ENCODE assay signal across 25 cellular contexts in genomic region chr15:81783586-81783985, GRCh38.
"Had no signal": no experiment of that assay in that cellular context is flagged by ENCODE, and none has a peak within 500 bp of the region (broad histone marks: within the 10 kb centered on the region; RNA-seq: fewer than 3 reads in every experiment).

No MANE protein-coding gene starts in this region.

- ATAC-seq: gastrocnemius medialis; left lobe of liver; natural killer cell treated with Interleukin-12 subunit alpha and Interleukin-12 subunit beta and Interleukin-15 and Interleukin-18, amount 100 ng/mL, for 72 hours; right lobe of liver; stimulated activated naive B cell treated with anti-CD40 and anti-IgM and Interleukin-4, amounts not matched to agents 10 μg/mL and 1 μg/mL and 100 μg/mL, for 72 hours had no signal

- H3K27me3 Mint-ChIP-seq: progenitor cell of endocrine pancreas had no signal

- H3K27me3 ChIP-seq: neutrophil, transverse colon, vagina had no signal

- H3K27ac Mint-ChIP-seq: endodermal cell; memory B cell; natural killer cell treated with Interleukin-12 subunit alpha and Interleukin-12 subunit beta and Interleukin-15 and Interleukin-18, amount 100 ng/mL, for 72 hours; progenitor cell of endocrine pancreas; stimulated activated naive B cell treated with anti-CD40 and anti-IgM and Interleukin-4, amounts not matched to agents 10 μg/mL and 1 μg/mL and 100 μg/mL, for 72 hours; stimulated activated naive CD8-positive, alpha-beta T cell treated with anti-CD3 and anti-CD28 coated beads, Interleukin-15, Interleukin-2, amounts not matched to agents 100 ng/mL and 50 ng/mL, for 24 hours had no signal

- H3K4me1 Mint-ChIP-seq: memory B cell, naive B cell, neural crest cell had no signal

- H3K9me3 Mint-ChIP-seq: natural killer cell treated with Interleukin-12 subunit alpha and Interleukin-12 subunit beta and Interleukin-15 and Interleukin-18, amount 100 ng/mL, for 72 hours; stimulated activated naive B cell treated with anti-CD40 and anti-IgM and Interleukin-4, amounts not matched to agents 10 μg/mL and 1 μg/mL and 100 μg/mL, for 72 hours; stimulated activated naive CD8-positive, alpha-beta T cell treated with anti-CD3 and anti-CD28 coated beads, Interleukin-15, Interleukin-2, amounts not matched to agents 100 ng/mL and 50 ng/mL, for 24 hours had no signal

- H3K4me1 ChIP-seq: esophagus squamous epithelium, gastrocnemius medialis, parathyroid adenoma, right lobe of liver, transverse colon, vagina had no signal

- H3K4me3 ChIP-seq: dorsolateral prefrontal cortex, esophagus squamous epithelium, gastrocnemius medialis, lung, right lobe of liver, transverse colon, vagina had no signal

- H3K36me3 ChIP-seq: esophagus squamous epithelium, gastrocnemius medialis, neutrophil, right lobe of liver, transverse colon, vagina had no signal

- DNase-seq: dorsolateral prefrontal cortex; effector CD8-positive, alpha-beta T cell; endodermal cell; esophagus squamous epithelium; gastrocnemius medialis; head of caudate nucleus; kidney; naive B cell; right lobe of liver; small intestine; stimulated activated CD4-positive, alpha-beta T cell treated with anti-CD3 and anti-CD28 coated beads, Interleukin-15, amount 100 ng/mL, for 24 hours; stimulated activated CD4-positive, alpha-beta T cell treated with anti-CD3 and anti-CD28 coated beads, Interleukin-2, amount 100 ng/mL, for 48 hours; stimulated activated naive B cell treated with anti-CD40 and anti-IgM and Interleukin-4, amounts not matched to agents 10 μg/mL and 1 μg/mL and 100 μg/mL, for 72 hours; transverse colon had no signal

- H3K27ac ChIP-seq: dorsolateral prefrontal cortex, epithelial cell of prostate, esophagus squamous epithelium, gastrocnemius medialis, neutrophil, parathyroid adenoma, right lobe of liver, transverse colon, vagina had no signal

- H3K36me3 Mint-ChIP-seq: memory B cell; naive B cell; natural killer cell treated with Interleukin-12 subunit alpha and Interleukin-12 subunit beta and Interleukin-15 and Interleukin-18, amount 100 ng/mL, for 72 hours; stimulated activated naive B cell treated with anti-CD40 and anti-IgM and Interleukin-4, amounts not matched to agents 10 μg/mL and 1 μg/mL and 100 μg/mL, for 72 hours had no signal

- H3K4me3 Mint-ChIP-seq: endodermal cell; memory B cell; naive B cell; natural killer cell treated with Interleukin-12 subunit alpha and Interleukin-12 subunit beta and Interleukin-15 and Interleukin-18, amount 100 ng/mL, for 72 hours; neural crest cell; stimulated activated naive B cell treated with anti-CD40 and anti-IgM and Interleukin-4, amounts not matched to agents 10 μg/mL and 1 μg/mL and 100 μg/mL, for 72 hours; stimulated activated naive CD8-positive, alpha-beta T cell treated with anti-CD3 and anti-CD28 coated beads, Interleukin-15, Interleukin-2, amounts not matched to agents 100 ng/mL and 50 ng/mL, for 24 hours had no signal

- H3K9me3 ChIP-seq: esophagus squamous epithelium, gastrocnemius medialis, neutrophil, right lobe of liver, transverse colon, vagina had no signal
